ENCODE assay signal across 1 cellular context in genomic region chr22:42368379-42369249, GRCh38.
TF ChIP-seq lines count a peak whose summit lies in the region.

No MANE protein-coding gene starts in this region.

TF ChIP-seq in K562, 482 proteins besides CTCF, POLR2A, EP300 and RAD21 (continued from another document and continues in another):
- TF ChIP-seq BCLAF1 (IDR thresholded peaks at IDR 0.05; ENCODE audit: borderline replicate concordance in 1 of 2, control insufficient read depth in 1 of 2, low read depth in 2 of 2, low read length in 1 of 2) = no peak
- TF ChIP-seq MCM5 (IDR thresholded peaks at IDR 0.05; ENCODE audit: low read depth) = no peak
- no peak for TF ChIP-seq NCOA6 (IDR thresholded peaks at IDR 0.05)
- TF ChIP-seq POLR3A (IDR thresholded peaks at IDR 0.05; ENCODE audit: borderline replicate concordance, extremely low read depth, insufficient read depth, insufficient read length) = no peak
- TF ChIP-seq, protein P1, sequence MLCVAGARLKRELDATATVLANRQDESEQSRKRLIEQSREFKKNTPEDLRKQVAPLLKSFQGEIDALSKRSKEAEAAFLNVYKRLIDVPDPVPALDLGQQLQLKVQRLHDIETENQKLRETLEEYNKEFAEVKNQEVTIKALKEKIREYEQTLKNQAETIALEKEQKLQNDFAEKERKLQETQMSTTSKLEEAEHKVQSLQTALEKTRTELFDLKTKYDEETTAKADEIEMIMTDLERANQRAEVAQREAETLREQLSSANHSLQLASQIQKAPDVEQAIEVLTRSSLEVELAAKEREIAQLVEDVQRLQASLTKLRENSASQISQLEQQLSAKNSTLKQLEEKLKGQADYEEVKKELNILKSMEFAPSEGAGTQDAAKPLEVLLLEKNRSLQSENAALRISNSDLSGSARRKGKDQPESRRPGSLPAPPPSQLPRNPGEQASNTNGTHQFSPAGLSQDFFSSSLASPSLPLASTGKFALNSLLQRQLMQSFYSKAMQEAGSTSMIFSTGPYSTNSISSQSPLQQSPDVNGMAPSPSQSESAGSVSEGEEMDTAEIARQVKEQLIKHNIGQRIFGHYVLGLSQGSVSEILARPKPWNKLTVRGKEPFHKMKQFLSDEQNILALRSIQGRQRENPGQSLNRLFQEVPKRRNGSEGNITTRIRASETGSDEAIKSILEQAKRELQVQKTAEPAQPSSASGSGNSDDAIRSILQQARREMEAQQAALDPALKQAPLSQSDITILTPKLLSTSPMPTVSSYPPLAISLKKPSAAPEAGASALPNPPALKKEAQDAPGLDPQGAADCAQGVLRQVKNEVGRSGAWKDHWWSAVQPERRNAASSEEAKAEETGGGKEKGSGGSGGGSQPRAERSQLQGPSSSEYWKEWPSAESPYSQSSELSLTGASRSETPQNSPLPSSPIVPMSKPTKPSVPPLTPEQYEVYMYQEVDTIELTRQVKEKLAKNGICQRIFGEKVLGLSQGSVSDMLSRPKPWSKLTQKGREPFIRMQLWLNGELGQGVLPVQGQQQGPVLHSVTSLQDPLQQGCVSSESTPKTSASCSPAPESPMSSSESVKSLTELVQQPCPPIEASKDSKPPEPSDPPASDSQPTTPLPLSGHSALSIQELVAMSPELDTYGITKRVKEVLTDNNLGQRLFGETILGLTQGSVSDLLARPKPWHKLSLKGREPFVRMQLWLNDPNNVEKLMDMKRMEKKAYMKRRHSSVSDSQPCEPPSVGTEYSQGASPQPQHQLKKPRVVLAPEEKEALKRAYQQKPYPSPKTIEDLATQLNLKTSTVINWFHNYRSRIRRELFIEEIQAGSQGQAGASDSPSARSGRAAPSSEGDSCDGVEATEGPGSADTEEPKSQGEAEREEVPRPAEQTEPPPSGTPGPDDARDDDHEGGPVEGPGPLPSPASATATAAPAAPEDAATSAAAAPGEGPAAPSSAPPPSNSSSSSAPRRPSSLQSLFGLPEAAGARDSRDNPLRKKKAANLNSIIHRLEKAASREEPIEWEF (CRISPR knock-in tag; IDR thresholded peaks at IDR 0.05) = no peak
- peak; percentile 36; the same call in 1 of the 2 replicates for TF ChIP-seq GATA2 (CRISPR knock-in tag; IDR thresholded peaks at IDR 0.05)
- TF ChIP-seq, protein P2, sequence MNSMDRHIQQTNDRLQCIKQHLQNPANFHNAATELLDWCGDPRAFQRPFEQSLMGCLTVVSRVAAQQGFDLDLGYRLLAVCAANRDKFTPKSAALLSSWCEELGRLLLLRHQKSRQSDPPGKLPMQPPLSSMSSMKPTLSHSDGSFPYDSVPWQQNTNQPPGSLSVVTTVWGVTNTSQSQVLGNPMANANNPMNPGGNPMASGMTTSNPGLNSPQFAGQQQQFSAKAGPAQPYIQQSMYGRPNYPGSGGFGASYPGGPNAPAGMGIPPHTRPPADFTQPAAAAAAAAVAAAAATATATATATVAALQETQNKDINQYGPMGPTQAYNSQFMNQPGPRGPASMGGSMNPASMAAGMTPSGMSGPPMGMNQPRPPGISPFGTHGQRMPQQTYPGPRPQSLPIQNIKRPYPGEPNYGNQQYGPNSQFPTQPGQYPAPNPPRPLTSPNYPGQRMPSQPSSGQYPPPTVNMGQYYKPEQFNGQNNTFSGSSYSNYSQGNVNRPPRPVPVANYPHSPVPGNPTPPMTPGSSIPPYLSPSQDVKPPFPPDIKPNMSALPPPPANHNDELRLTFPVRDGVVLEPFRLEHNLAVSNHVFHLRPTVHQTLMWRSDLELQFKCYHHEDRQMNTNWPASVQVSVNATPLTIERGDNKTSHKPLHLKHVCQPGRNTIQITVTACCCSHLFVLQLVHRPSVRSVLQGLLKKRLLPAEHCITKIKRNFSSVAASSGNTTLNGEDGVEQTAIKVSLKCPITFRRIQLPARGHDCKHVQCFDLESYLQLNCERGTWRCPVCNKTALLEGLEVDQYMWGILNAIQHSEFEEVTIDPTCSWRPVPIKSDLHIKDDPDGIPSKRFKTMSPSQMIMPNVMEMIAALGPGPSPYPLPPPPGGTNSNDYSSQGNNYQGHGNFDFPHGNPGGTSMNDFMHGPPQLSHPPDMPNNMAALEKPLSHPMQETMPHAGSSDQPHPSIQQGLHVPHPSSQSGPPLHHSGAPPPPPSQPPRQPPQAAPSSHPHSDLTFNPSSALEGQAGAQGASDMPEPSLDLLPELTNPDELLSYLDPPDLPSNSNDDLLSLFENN (IDR thresholded peaks at IDR 0.05; ENCODE audit: low read depth in 2 of 2, low read length in 2 of 2) = no peak
- TF ChIP-seq ZNF699 (CRISPR knock-in tag; IDR thresholded peaks at IDR 0.05; ENCODE audit: insufficient replicate concordance) = no peak
- peak; percentile 98 for TF ChIP-seq ZSCAN29 (IDR thresholded peaks at IDR 0.05)
- TF ChIP-seq HNRNPUL1 (IDR thresholded peaks at IDR 0.05; ENCODE audit: low read length) = no peak
- TF ChIP-seq POLR3G (IDR thresholded peaks at IDR 0.05; ENCODE audit: extremely low read depth, insufficient read length, insufficient replicate concordance) = no peak
- TF ChIP-seq PCBP2 (IDR thresholded peaks at IDR 0.05; ENCODE audit: low read depth, low read length, poor library complexity, severe bottlenecking) = no peak
- no peak for TF ChIP-seq REST (CRISPR knock-in tag; IDR thresholded peaks at IDR 0.05; ENCODE audit: low read depth)
- TF ChIP-seq, protein P3, sequence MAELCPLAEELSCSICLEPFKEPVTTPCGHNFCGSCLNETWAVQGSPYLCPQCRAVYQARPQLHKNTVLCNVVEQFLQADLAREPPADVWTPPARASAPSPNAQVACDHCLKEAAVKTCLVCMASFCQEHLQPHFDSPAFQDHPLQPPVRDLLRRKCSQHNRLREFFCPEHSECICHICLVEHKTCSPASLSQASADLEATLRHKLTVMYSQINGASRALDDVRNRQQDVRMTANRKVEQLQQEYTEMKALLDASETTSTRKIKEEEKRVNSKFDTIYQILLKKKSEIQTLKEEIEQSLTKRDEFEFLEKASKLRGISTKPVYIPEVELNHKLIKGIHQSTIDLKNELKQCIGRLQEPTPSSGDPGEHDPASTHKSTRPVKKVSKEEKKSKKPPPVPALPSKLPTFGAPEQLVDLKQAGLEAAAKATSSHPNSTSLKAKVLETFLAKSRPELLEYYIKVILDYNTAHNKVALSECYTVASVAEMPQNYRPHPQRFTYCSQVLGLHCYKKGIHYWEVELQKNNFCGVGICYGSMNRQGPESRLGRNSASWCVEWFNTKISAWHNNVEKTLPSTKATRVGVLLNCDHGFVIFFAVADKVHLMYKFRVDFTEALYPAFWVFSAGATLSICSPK (IDR thresholded peaks at IDR 0.05; ENCODE audit: borderline replicate concordance) = no peak
- peak; percentile 13 for TF ChIP-seq RBBP5 (IDR thresholded peaks at IDR 0.05; ENCODE audit: borderline replicate concordance, insufficient read depth, low read length, poor library complexity, severe bottlenecking)
- no peak for TF ChIP-seq XRCC5 (IDR thresholded peaks at IDR 0.05; ENCODE audit: low read depth, low read length)
- TF ChIP-seq, protein P4, sequence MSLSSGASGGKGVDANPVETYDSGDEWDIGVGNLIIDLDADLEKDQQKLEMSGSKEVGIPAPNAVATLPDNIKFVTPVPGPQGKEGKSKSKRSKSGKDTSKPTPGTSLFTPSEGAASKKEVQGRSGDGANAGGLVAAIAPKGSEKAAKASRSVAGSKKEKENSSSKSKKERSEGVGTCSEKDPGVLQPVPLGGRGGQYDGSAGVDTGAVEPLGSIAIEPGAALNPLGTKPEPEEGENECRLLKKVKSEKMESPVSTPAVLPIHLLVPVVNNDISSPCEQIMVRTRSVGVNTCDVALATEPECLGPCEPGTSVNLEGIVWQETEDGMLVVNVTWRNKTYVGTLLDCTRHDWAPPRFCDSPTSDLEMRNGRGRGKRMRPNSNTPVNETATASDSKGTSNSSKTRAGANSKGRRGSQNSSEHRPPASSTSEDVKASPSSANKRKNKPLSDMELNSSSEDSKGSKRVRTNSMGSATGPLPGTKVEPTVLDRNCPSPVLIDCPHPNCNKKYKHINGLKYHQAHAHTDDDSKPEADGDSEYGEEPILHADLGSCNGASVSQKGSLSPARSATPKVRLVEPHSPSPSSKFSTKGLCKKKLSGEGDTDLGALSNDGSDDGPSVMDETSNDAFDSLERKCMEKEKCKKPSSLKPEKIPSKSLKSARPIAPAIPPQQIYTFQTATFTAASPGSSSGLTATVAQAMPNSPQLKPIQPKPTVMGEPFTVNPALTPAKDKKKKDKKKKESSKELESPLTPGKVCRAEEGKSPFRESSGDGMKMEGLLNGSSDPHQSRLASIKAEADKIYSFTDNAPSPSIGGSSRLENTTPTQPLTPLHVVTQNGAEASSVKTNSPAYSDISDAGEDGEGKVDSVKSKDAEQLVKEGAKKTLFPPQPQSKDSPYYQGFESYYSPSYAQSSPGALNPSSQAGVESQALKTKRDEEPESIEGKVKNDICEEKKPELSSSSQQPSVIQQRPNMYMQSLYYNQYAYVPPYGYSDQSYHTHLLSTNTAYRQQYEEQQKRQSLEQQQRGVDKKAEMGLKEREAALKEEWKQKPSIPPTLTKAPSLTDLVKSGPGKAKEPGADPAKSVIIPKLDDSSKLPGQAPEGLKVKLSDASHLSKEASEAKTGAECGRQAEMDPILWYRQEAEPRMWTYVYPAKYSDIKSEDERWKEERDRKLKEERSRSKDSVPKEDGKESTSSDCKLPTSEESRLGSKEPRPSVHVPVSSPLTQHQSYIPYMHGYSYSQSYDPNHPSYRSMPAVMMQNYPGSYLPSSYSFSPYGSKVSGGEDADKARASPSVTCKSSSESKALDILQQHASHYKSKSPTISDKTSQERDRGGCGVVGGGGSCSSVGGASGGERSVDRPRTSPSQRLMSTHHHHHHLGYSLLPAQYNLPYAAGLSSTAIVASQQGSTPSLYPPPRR (CRISPR knock-in tag; IDR thresholded peaks at IDR 0.05; ENCODE audit: borderline replicate concordance) = no peak
- TF ChIP-seq GTF2A2 (tag; IDR thresholded peaks at IDR 0.05) = no peak
- no peak for TF ChIP-seq KDM4B (IDR thresholded peaks at IDR 0.05; ENCODE audit: borderline replicate concordance in 2 of 2, low read depth in 1 of 2)
- TF ChIP-seq NR1H2 (CRISPR knock-in tag; IDR thresholded peaks at IDR 0.05) = no peak
- TF ChIP-seq SNIP1 (IDR thresholded peaks at IDR 0.05; ENCODE audit: low read depth) = no peak
- TF ChIP-seq TAF9B (IDR thresholded peaks at IDR 0.05; ENCODE audit: partially characterized antibody) = no peak
- TF ChIP-seq TEAD1 (CRISPR knock-in tag; IDR thresholded peaks at IDR 0.05) = no peak
- TF ChIP-seq, protein P5, sequence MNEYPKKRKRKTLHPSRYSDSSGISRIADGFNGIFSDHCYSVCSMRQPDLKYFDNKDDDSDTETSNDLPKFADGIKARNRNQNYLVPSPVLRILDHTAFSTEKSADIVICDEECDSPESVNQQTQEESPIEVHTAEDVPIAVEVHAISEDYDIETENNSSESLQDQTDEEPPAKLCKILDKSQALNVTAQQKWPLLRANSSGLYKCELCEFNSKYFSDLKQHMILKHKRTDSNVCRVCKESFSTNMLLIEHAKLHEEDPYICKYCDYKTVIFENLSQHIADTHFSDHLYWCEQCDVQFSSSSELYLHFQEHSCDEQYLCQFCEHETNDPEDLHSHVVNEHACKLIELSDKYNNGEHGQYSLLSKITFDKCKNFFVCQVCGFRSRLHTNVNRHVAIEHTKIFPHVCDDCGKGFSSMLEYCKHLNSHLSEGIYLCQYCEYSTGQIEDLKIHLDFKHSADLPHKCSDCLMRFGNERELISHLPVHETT (CRISPR knock-in tag; conservative IDR thresholded peaks at IDR 0.05 in 1 of 2, IDR thresholded peaks at IDR 0.05 in 1 of 2) = no peak
- TF ChIP-seq ZNF436 (CRISPR knock-in tag; IDR thresholded peaks at IDR 0.05) = no peak
